In genomic region chr19:2341247-2341705, GRCh38 we compare ENCODE assay signal across 22 cellular contexts. TPM values are rescaled to one million over a fixed set of nuclear protein-coding genes. Genes with fewer than 3 reads are reported as not detected.
"Had no signal": no experiment of that assay in that cellular context is flagged by ENCODE, and none has a peak within 500 bp of the region (broad histone marks: within the 10 kb centered on the region; RNA-seq: fewer than 3 reads in every experiment).

No MANE protein-coding gene starts in this region.

- ATAC-seq: activated CD8-positive, alpha-beta T cell treated with anti-CD3 and anti-CD28 coated beads, Interleukin-2, amount 10 ng/mL, durations not matched to agents 7 days and 5 days; activated naive CD4-positive, alpha-beta T cell treated with anti-CD3 and anti-CD28 coated beads, Interleukin-2, amount 50 U/mL, for 72 hours; activated T-cell treated with anti-CD3 and anti-CD28 coated beads, Interleukin-2, amount 50 U/mL, for 72 hours; foreskin keratinocyte; natural killer cell treated with Interleukin-12 subunit alpha and Interleukin-12 subunit beta and Interleukin-15 and Interleukin-18, amount 100 ng/mL, for 72 hours; right lobe of liver; upper lobe of right lung had no signal

- H3K9me3 ChIP-seq: right lobe of liver, suprapubic skin, upper lobe of right lung had no signal

- H3K27me3 ChIP-seq: foreskin keratinocyte, right lobe of liver, suprapubic skin, upper lobe of right lung had no signal

- DNase-seq: activated CD4-positive, alpha-beta T cell treated with anti-CD3 and anti-CD28 coated beads, Interleukin-2, amount 10 ng/mL, durations not matched to agents 24 days and 14 days; activated CD4-positive, CD25-positive, alpha-beta regulatory T cell; activated CD8-positive, alpha-beta memory T cell treated with anti-CD3 and anti-CD28 coated beads, Interleukin-2, amount 50 U/mL, for 4 hours; activated CD8-positive, alpha-beta T cell treated with anti-CD3 and anti-CD28 coated beads, Interleukin-2, amount 10 ng/mL, durations not matched to agents 7 days and 5 days; activated gamma-delta T cell; activated T-cell treated with anti-CD3 and anti-CD28 coated beads, Interleukin-2, amount 50 U/mL, for 72 hours; effector CD4-positive, alpha-beta T cell; foreskin keratinocyte; glutamatergic neuron; kidney glomerular epithelial cell; mesendoderm; occipital lobe; right lobe of liver; upper lobe of right lung had no signal

- H3K4me1 ChIP-seq: foreskin keratinocyte, right lobe of liver, upper lobe of right lung had no signal

- FAIRE-seq: endothelial cell of umbilical vein had no signal

- H3K4me3 ChIP-seq: coronary artery, right lobe of liver, suprapubic skin, upper lobe of right lung had no signal

- H3K36me3 ChIP-seq: upper lobe of right lung had no signal

- H3K27ac ChIP-seq: coronary artery, foreskin keratinocyte, right lobe of liver, suprapubic skin, upper lobe of right lung had no signal

RNA-seq across cellular contexts. Expression of gene TMPRSS9, which starts 18.8 kb away (rescaled TPM):
- total RNA-seq: activated CD4-positive, alpha-beta T cell treated with anti-CD3 and anti-CD28 coated beads, Interleukin-2, amount 10 ng/mL, durations not matched to agents 24 days and 14 days; activated CD8-positive, alpha-beta T cell treated with anti-CD3 and anti-CD28 coated beads, Interleukin-2, amount 10 ng/mL, durations not matched to agents 7 days and 5 days; activated naive CD4-positive, alpha-beta T cell treated with anti-CD3 and anti-CD28 coated beads, Interleukin-2, amount 50 U/mL, for 72 hours; cardiac septum; endothelial cell of umbilical vein; foreskin keratinocyte; natural killer cell treated with Interleukin-12 subunit alpha and Interleukin-12 subunit beta and Interleukin-15 and Interleukin-18, amount 100 ng/mL, for 72 hours; progenitor cell of endocrine pancreas; suprapubic skin; T-helper 1 cell treated with Interleukin-12 subunit alpha and Interleukin-12 subunit beta and Interleukin-4 antibody, amounts not matched to agents 30 ng/mL and 1 ng/mL, for 36 hours; upper lobe of right lung had no signal
- polyA plus RNA-seq: endothelial cell of umbilical vein, foreskin keratinocyte had no signal

RNA-seq across cellular contexts. Expression of gene LINGO3, which starts 33.3 kb away (rescaled TPM):
- total RNA-seq: activated T-cell treated with anti-CD3 and anti-CD28 coated beads, Interleukin-2, amount 50 U/mL, for 72 hours; cardiac septum; endothelial cell of umbilical vein; foreskin keratinocyte; right lobe of liver; suprapubic skin; upper lobe of right lung had no signal
- polyA plus RNA-seq: endothelial cell of umbilical vein, foreskin keratinocyte had no signal

RNA-seq across cellular contexts. Expression of gene PEAK3, which starts 59.3 kb away (rescaled TPM):
- total RNA-seq: activated naive CD4-positive, alpha-beta T cell treated with anti-CD3 and anti-CD28 coated beads, Interleukin-2, amount 50 U/mL, for 72 hours; endothelial cell of umbilical vein; foreskin keratinocyte; occipital lobe; progenitor cell of endocrine pancreas had no signal
- polyA plus RNA-seq: foreskin keratinocyte had no signal
